ENCODE assay signal across 8 cellular contexts in the genomic region with DNA sequence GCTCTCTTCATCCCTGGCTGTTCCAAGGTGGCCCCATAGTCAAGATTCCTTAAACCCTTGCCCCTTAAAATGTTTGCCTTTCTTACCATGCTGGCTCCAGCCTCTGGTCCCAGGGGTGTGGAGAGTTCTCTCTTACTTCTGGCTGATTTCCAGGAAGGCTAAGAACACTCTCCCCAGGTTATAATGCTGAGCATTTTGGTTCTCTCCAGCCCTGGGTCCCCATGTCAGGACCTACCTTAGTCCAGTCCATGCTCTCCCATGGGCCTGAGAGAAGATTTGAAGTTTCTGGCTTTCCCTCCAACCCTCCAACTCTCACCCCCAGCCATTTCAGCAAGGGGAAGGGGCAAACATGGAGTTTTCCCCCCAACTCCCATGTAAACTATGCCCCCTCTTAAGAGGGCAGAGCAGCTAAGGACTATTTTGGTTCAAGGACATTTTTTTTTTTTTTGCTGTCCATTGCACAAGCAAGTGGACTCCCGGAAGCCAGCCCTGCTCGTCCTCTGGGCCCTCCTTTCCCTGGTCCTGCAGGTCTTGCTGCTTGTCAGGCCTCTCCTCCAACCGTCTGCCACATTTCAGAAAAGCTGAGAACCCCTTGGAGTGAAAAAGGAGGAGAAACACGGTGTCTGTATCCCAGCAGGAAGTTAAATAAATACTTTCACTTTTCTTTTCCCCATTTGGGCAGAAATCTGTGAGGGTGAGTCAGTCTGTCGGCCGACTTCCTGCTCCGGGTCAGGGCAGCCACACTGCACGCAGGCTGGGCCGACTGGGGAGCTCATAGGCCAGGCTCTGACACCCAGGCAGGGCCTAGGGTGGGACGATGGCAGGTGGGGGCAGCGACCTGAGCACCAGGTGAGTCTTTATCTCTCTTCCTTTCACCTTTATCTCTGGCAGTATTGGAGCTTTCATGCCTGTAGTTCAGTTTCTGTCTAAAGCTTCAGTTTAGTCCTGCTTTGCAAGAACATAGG. TPM values are rescaled to one million over a fixed set of nuclear protein-coding genes. Genes with fewer than 3 reads are reported as not detected.
A peak's percentile ranks its signal among the peaks of the same experiment; 100 is the strongest.
DNase-seq lines count a peak whose midpoint lies in the region; ATAC-seq and TF ChIP-seq lines count a peak whose summit lies in the region.

A gene (plus strand): TSS at position 741 of the 965 bp plus-strand sequence. CDS start 77 bp downstream, at position 818.

- TF ChIP-seq CTCF in AG09309 (IDR thresholded peaks at IDR 0.05; ENCODE audit: control insufficient read depth, insufficient read depth, low read depth, low read length, missing control alignments) = no peak
- TF ChIP-seq CTCF in SK-N-SH (IDR thresholded peaks at IDR 0.05) = no peak
- TF ChIP-seq CTCF in heart right ventricle (IDR thresholded peaks at IDR 0.05) = no peak

- H3K27me3 ChIP-seq in SK-N-SH (ENCODE audit: insufficient read depth) (no peaks in the 10 kb centered on the region), heart right ventricle (no peaks in the 10 kb centered on the region), skeletal muscle satellite cell (ENCODE audit: control insufficient read depth, insufficient read depth, low read length) (no peaks in the 10 kb centered on the region)

- H3K4me2 ChIP-seq in SK-N-SH (peak within 1 kb of the TSS; percentile 86), skeletal muscle satellite cell (ENCODE audit: low read length) (peak within 1 kb of the TSS; percentile 84)

- CTCF ChIA-PET in SK-N-SH (lab: Yijun Ruan, JAX) = interaction anchor here (1.0 kb wide), 1 partner anchor 13 kb away, joined by 3 read pairs; no protein-coding TSS in a partner anchor
- CTCF ChIA-PET in activated naive CD4-positive, alpha-beta T cell treated with anti-CD3 and anti-CD28 coated beads for 36 hours (lab: Charles Lee) = no interaction called here

- POLR2A ChIA-PET in SK-N-SH (lab: Yijun Ruan, JAX) = no interaction called here

- H3K36me3 Mint-ChIP-seq in activated naive CD4-positive, alpha-beta T cell treated with anti-CD3 and anti-CD28 coated beads for 36 hours (ENCODE audit: low read depth) = peaks cover 23% of the 10 kb centered on the region

- no peak for TF ChIP-seq EP300 in SK-N-SH (IDR thresholded peaks at IDR 0.05; ENCODE audit: borderline replicate concordance in 1 of 2, low read depth in 1 of 2, low read length in 1 of 2)

- H3K36me3 ChIP-seq in SK-N-SH (replicated peaks in 1 of 2; ENCODE audit: control insufficient read depth in 1 of 2, insufficient read depth in 2 of 2, low read length in 1 of 2) (peaks cover 0 to 14% of the 10 kb centered on the region in 2 experiments), heart right ventricle (peaks cover 0 to 13% (median 0%) of the 10 kb centered on the region in 9 donors), skeletal muscle satellite cell (ENCODE audit: insufficient read depth, low read length) (no peaks in the 10 kb centered on the region)

- peak within 1 kb of the TSS; percentile 99 for H3K27ac Mint-ChIP-seq in activated naive CD4-positive, alpha-beta T cell treated with anti-CD3 and anti-CD28 coated beads for 36 hours

- peaks cover 40% of the 10 kb centered on the region for H3K79me2 ChIP-seq in SK-N-SH (ENCODE audit: insufficient read depth)

- peak; percentile 83 for ATAC-seq in HG03378 (IDR thresholded peaks at IDR 0.05; ENCODE audit: unreplicated experiment)
- ATAC-seq in heart right ventricle = peak; percentile 89 to 97 (median 96)

- H3K27me3 Mint-ChIP-seq in activated naive CD4-positive, alpha-beta T cell treated with anti-CD3 and anti-CD28 coated beads for 36 hours (ENCODE audit: low read depth) = no peaks in the 10 kb centered on the region

- H3K9me3 ChIP-seq in SK-N-SH = no peaks in the 10 kb centered on the region
- peaks cover 0 to 12% (median 0%) of the 10 kb centered on the region in 11 donors for H3K9me3 ChIP-seq in heart right ventricle
- H3K9me3 ChIP-seq in skeletal muscle satellite cell (replicated peaks; ENCODE audit: low read length) = no peaks in the 10 kb centered on the region

- intact Hi-C loops in activated naive CD4-positive, alpha-beta T cell treated with anti-CD3 and anti-CD28 coated beads for 36 hours (cut with micrococcal nuclease) = loop anchor here (1.0 to 5.0 kb wide), 8 partner anchors 7 to 471 kb away; a partner anchor contains a TSS
- intact Hi-C loops in heart right ventricle (cut with DNase I) = loop anchor here in 3 of 10 donors (5.0 to 10.0 kb wide), 3 partner anchors 91 to 112 kb away; a partner anchor contains a TSS

- peak within 1 kb of the TSS; percentile 96 for H3K4me3 Mint-ChIP-seq in activated naive CD4-positive, alpha-beta T cell treated with anti-CD3 and anti-CD28 coated beads for 36 hours

- peaks cover 60% of the 10 kb centered on the region for H3K4me1 Mint-ChIP-seq in activated naive CD4-positive, alpha-beta T cell treated with anti-CD3 and anti-CD28 coated beads for 36 hours (ENCODE audit: low read depth)

- H3K4me1 ChIP-seq in SK-N-SH (ENCODE audit: control insufficient read depth in 1 of 2, insufficient read depth in 2 of 2, low read depth in 1 of 2, low read length in 1 of 2) (peaks cover 0 to 8% of the 10 kb centered on the region in 2 experiments; a peak in 2 of 4 replicates), heart right ventricle (peaks cover 0 to 41% (median 19%) of the 10 kb centered on the region in 9 donors), skeletal muscle satellite cell (ENCODE audit: control insufficient read depth, insufficient read depth, low read length) (peaks cover 37% of the 10 kb centered on the region)

- H3K27ac ChIP-seq in SK-N-SH (ENCODE audit: low read depth in 2 of 2, low read length in 1 of 2) = peak within 1 kb of the TSS; percentile 40 to 85; a peak in 3 of 4 replicates
- H3K27ac ChIP-seq in heart right ventricle = peak within 1 kb of the TSS in 9 of 10 donors; percentile 54 to 97 (median 83)

- peak; percentile 44 for DNase-seq in AG09309 (ENCODE audit: low read depth)
- DNase-seq in GM19238 (ENCODE audit: insufficient read length, low spot score) = peak; percentile 72
- DNase-seq in SK-N-SH = no peak
- DNase-seq in activated naive CD4-positive, alpha-beta T cell treated with anti-CD3 and anti-CD28 coated beads for 36 hours = peak; percentile 88
- DNase-seq in heart right ventricle = peak; percentile 69 to 75
- DNase-seq in NCI-H1694 treated with DMSO at 0.1 percent for 48 hours (lab: John Stamatoyannopoulos, UW) = no peak

- TF ChIP-seq RAD21 in SK-N-SH (IDR thresholded peaks at IDR 0.05; ENCODE audit: low read length) = no peak

- H3K9ac ChIP-seq in SK-N-SH (peak within 1 kb of the TSS; percentile 64), skeletal muscle satellite cell (ENCODE audit: low read depth, low read length) (peak within 1 kb of the TSS; percentile 76)

- peaks cover 15% of the 10 kb centered on the region for H3F3A ChIP-seq in SK-N-SH (replicated peaks; ENCODE audit: insufficient read depth)

- H2AFZ ChIP-seq in SK-N-SH (ENCODE audit: low read depth) = peak within 1 kb of the TSS; percentile 99

- no peaks in the 10 kb centered on the region for H3K9me2 ChIP-seq in SK-N-SH

- H3K4me3 ChIP-seq in AG09309 (ENCODE audit: control insufficient read depth, low read depth, low read length) (peak within 1 kb of the TSS; percentile 37), SK-N-SH (ENCODE audit: low read depth in 2 of 2, low read length in 1 of 2) (peak within 1 kb of the TSS; percentile 53 to 73), heart right ventricle (peak within 1 kb of the TSS; percentile 9 to 65 (median 54)), skeletal muscle satellite cell (ENCODE audit: low read length) (peak within 1 kb of the TSS; percentile 73)

- 4% methylated on average over 6 of the region's 11 CpGs for WGBS in SK-N-SH (ENCODE audit: low lambda C conversion rate)
- WGBS in heart right ventricle, 2 donors = 18 to 21% methylated on average over 11 of the region's 11 CpGs

- no peaks in the 10 kb centered on the region for H3K9me3 Mint-ChIP-seq in activated naive CD4-positive, alpha-beta T cell treated with anti-CD3 and anti-CD28 coated beads for 36 hours

- no peaks in the 10 kb centered on the region for H4K20me1 ChIP-seq in SK-N-SH (ENCODE audit: insufficient read depth)

TF ChIP-seq in SK-N-SH, 30 proteins besides CTCF, POLR2A, EP300 and RAD21 (continues in another document):
- TF ChIP-seq JUND (IDR thresholded peaks at IDR 0.05) (peak; percentile 82), YY1 (IDR thresholded peaks at IDR 0.05; ENCODE audit: low read depth) (0 out of 2 replicates have a peak, but pooled peaks have one; percentile 22), TCF12 (IDR thresholded peaks at IDR 0.05) (peak; percentile 40; the same call in 1 of the 2 replicates), FOSL2 (IDR thresholded peaks at IDR 0.05; ENCODE audit: borderline replicate concordance, low read depth) (peak; percentile 83), GABPA (IDR thresholded peaks at IDR 0.05; ENCODE audit: low read depth) (peak; percentile 93), FOXM1 (IDR thresholded peaks at IDR 0.05; ENCODE audit: low read depth) (no peak)
- TF ChIP-seq, protein P1, sequence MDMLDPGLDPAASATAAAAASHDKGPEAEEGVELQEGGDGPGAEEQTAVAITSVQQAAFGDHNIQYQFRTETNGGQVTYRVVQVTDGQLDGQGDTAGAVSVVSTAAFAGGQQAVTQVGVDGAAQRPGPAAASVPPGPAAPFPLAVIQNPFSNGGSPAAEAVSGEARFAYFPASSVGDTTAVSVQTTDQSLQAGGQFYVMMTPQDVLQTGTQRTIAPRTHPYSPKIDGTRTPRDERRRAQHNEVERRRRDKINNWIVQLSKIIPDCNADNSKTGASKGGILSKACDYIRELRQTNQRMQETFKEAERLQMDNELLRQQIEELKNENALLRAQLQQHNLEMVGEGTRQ (IDR thresholded peaks at IDR 0.05; ENCODE audit: borderline replicate concordance, low read depth, low read length) = no peak
- TF ChIP-seq, protein P2, sequence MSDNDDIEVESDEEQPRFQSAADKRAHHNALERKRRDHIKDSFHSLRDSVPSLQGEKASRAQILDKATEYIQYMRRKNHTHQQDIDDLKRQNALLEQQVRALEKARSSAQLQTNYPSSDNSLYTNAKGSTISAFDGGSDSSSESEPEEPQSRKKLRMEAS (IDR thresholded peaks at IDR 0.05; ENCODE audit: low read depth) = peak; percentile 93

RNA-seq across cellular contexts. Expression of the gene that starts here (rescaled TPM):
- 13.5 and 18.0 TPM in 2 replicates for polyA plus RNA-seq in SK-N-SH (2012; rRNA removed)
- polyA plus RNA-seq in SK-N-SH (2012; cell fraction: cytosol; rRNA removed) = 11.7 and 13.1 TPM in 2 replicates
- polyA plus RNA-seq in SK-N-SH (2012; cell fraction: nucleus; rRNA removed) = 22.2 and 44.3 TPM in 2 replicates
- 10 to 100 TPM; 41.8 to 44.7 TPM for total RNA-seq in activated naive CD4-positive, alpha-beta T cell treated with anti-CD3 and anti-CD28 coated beads for 36 hours
- total RNA-seq in heart right ventricle = 10 to 100 TPM in 1 of 10 donors, 1 to 10 TPM in 9; 3.0 to 10.8 (median 4.4) TPM
- polyA plus RNA-seq in heart right ventricle = 10 to 100 TPM in 1 of 2 donors, 1 to 10 TPM in 1; 2.5 to 10.5 TPM
- total RNA-seq in skeletal muscle satellite cell (2012; rRNA removed) = 6.6 and 7.2 TPM in 2 replicates

Comparison
In these comparisons a context has a peak if more than half of its experiments do, and no peak if none do; other contexts are left out.
1. DNase-seq: peak in AG09309 (single experiment), GM19238 (single experiment), activated naive CD4-positive, alpha-beta T cell treated with anti-CD3 and anti-CD28 coated beads for 36 hours (single experiment) and heart right ventricle (2 of 2); none in SK-N-SH (single experiment) and NCI-H1694 treated with DMSO at 0.1 percent for 48 hours (single experiment).
2. Peak in every context shown above with its lines, with median percentiles within 50 percentile points of each other: H3K4me3 ChIP-seq.